In the genomic region with DNA sequence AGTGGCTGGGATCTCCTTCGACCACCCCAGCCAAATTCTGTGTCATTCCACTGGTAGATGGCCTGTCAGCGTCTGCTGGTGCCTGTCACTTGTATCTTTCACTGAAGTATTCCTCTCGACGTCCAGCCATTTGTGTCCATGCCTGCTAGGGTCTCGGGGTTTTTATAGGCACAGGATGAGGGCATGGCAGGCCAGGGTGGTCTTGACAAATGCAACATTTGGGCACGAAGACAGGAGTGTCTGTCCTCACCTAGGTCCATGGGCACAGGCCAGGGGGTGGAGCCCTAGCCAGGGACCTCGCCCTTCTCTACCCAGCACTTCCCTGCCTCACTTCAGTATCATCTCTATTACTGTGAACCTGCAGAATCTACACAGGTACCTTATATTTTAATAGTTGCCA, we compare ENCODE assay signal across 6 cellular contexts.
"Had no signal": no experiment of that assay in that cellular context is flagged by ENCODE, and none has a peak within 500 bp of the region (broad histone marks: within the 10 kb centered on the region; RNA-seq: fewer than 3 reads in every experiment).

No MANE protein-coding gene starts in this region.

- H3K4me3 Mint-ChIP-seq: GM23338 had no signal

- DNase-seq: H7, HCEC 1CT, IMR-90 had no signal

- ATAC-seq: GM23338, K562 had no signal

- H3K27ac Mint-ChIP-seq: GM23338 had no signal

- H3K4me3 ChIP-seq: GM23338, K562 had no signal

- H3K4me2 ChIP-seq: GM23338, KMS-11 had no signal

- H2AFZ ChIP-seq: GM23338 had no signal

- H3K27ac ChIP-seq: KMS-11 had no signal

- H3K9ac ChIP-seq: KMS-11 had no signal

- H3K9me3 Mint-ChIP-seq: GM23338 had no signal
